1 cellular context compared by ENCODE assay signal in the genomic region with DNA sequence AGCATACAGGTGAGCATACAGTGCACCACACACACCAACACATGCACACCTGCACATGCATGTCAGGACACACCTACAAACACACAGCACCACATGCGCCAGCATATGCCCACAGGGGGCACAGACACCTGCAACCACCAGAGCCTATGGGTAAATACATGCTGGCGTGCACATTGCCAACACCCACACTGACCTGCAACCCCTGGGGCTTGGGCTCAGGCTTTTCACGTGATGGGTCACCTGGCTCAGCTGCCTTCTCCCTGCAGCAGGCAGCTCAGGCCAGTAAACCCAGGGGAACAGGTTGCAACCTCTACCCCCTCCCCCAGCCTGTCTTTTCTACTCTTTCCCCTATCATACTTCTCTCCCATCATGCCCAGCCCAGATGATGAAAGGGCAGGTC.
TF ChIP-seq lines count a peak whose summit lies in the region.

No MANE protein-coding gene starts in this region.

TF ChIP-seq in HepG2, 621 proteins besides CTCF, POLR2A, EP300 and RAD21:
- TF ChIP-seq ZNF547 (CRISPR knock-in tag; IDR thresholded peaks at IDR 0.05) = no peak
- TF ChIP-seq, protein P1, sequence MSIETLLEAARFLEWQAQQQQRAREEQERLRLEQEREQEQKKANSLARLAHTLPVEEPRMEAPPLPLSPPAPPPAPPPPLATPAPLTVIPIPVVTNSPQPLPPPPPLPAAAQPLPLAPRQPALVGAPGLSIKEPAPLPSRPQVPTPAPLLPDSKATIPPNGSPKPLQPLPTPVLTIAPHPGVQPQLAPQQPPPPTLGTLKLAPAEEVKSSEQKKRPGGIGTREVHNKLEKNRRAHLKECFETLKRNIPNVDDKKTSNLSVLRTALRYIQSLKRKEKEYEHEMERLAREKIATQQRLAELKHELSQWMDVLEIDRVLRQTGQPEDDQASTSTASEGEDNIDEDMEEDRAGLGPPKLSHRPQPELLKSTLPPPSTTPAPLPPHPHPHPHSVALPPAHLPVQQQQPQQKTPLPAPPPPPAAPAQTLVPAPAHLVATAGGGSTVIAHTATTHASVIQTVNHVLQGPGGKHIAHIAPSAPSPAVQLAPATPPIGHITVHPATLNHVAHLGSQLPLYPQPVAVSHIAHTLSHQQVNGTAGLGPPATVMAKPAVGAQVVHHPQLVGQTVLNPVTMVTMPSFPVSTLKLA (IDR thresholded peaks at IDR 0.05) = peak; percentile 44; the same call in 1 of the 2 replicates
- no peak for TF ChIP-seq ETV5 (CRISPR knock-in tag; IDR thresholded peaks at IDR 0.05; ENCODE audit: borderline replicate concordance)
- TF ChIP-seq, protein P2, sequence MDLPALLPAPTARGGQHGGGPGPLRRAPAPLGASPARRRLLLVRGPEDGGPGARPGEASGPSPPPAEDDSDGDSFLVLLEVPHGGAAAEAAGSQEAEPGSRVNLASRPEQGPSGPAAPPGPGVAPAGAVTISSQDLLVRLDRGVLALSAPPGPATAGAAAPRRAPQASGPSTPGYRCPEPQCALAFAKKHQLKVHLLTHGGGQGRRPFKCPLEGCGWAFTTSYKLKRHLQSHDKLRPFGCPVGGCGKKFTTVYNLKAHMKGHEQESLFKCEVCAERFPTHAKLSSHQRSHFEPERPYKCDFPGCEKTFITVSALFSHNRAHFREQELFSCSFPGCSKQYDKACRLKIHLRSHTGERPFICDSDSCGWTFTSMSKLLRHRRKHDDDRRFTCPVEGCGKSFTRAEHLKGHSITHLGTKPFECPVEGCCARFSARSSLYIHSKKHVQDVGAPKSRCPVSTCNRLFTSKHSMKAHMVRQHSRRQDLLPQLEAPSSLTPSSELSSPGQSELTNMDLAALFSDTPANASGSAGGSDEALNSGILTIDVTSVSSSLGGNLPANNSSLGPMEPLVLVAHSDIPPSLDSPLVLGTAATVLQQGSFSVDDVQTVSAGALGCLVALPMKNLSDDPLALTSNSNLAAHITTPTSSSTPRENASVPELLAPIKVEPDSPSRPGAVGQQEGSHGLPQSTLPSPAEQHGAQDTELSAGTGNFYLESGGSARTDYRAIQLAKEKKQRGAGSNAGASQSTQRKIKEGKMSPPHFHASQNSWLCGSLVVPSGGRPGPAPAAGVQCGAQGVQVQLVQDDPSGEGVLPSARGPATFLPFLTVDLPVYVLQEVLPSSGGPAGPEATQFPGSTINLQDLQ (CRISPR knock-in tag; IDR thresholded peaks at IDR 0.05) = no peak
